Comparison of ENCODE assay signal across 13 cellular contexts in genomic region chr12:69966839-69967238, GRCh38.
DNase-seq lines count a peak whose midpoint lies in the region; ATAC-seq and TF ChIP-seq lines count a peak whose summit lies in the region.
"Had no signal": no experiment of that assay in that cellular context is flagged by ENCODE, and none has a peak within 500 bp of the region (broad histone marks: within the 10 kb centered on the region; RNA-seq: fewer than 3 reads in every experiment).

No MANE protein-coding gene starts in this region.

- peaks cover 0 to 17% of the 10 kb centered on the region in 2 donors for H3K4me1 ChIP-seq in right atrium auricular region
- H3K4me1 ChIP-seq: Caco-2 had no signal

- intact Hi-C loops in Right ventricle myocardium superior (cut with DNase I), result no loop called here

- TF ChIP-seq CTCF in right atrium auricular region (IDR thresholded peaks at IDR 0.05) (no peak), cardiac fibroblast (IDR thresholded peaks at IDR 0.05; ENCODE audit: low read depth, low read length) (no peak)

- DNase-seq in Right ventricle myocardium superior (no peak), right atrium auricular region (ENCODE audit: low spot score) (no peak), cardiac fibroblast (ENCODE audit: low read depth in 2 of 2) (peak; percentile 33 to 67), hepatic stellate cell (ENCODE audit: low spot score) (peak; percentile 7), 8988T (no peak), NCI-H446 treated with DMSO at 0.1 percent for 48 hours (lab: John Stamatoyannopoulos, UW) (no peak), middle frontal gyrus (ENCODE audit: extremely low spot score, low spot score) (no peak)
- no peak for DNase-seq in activated CD8-positive, alpha-beta memory T cell treated with anti-CD3 and anti-CD28 coated beads, Interleukin-2, amount 50 U/mL, for 4 hours
- DNase-seq: activated CD4-positive, CD25-positive, alpha-beta regulatory T cell treated with anti-CD3 and anti-CD28 coated beads, Interleukin-2, amount 50 U/mL, for 72 hours; Caco-2; OCI-M1 had no signal

- H3K27ac ChIP-seq in right atrium auricular region, result peak overlapping the region in 1 of 2 donors; percentile 64
- H3K27ac ChIP-seq: esophagus muscularis mucosa had no signal

- ATAC-seq in Right ventricle myocardium superior (ENCODE audit: poor library complexity), result peak; percentile 61

- no peaks in the 10 kb centered on the region for H3K36me3 ChIP-seq in right atrium auricular region
- H3K36me3 ChIP-seq: esophagus muscularis mucosa had no signal

- no peak overlapping the region for H3K4me3 ChIP-seq in right atrium auricular region
- no peak overlapping the region for H3K4me3 ChIP-seq in cardiac fibroblast (replicated peaks in 1 of 2; ENCODE audit: low read depth in 2 of 2, low read length in 2 of 2)
- H3K4me3 ChIP-seq: esophagus muscularis mucosa, lung had no signal

- no peaks in the 10 kb centered on the region for H3K9me3 ChIP-seq in right atrium auricular region
- H3K9me3 ChIP-seq: Caco-2, esophagus muscularis mucosa had no signal

- H3K27me3 ChIP-seq in right atrium auricular region, result no peaks in the 10 kb centered on the region
- H3K27me3 ChIP-seq: esophagus muscularis mucosa had no signal

Comparison
In these comparisons a context has a peak if more than half of its experiments do, and no peak if none do; other contexts are left out.
1. DNase-seq: peak in cardiac fibroblast (2 of 2) and hepatic stellate cell (single experiment); none in Right ventricle myocardium superior (single experiment), right atrium auricular region (single experiment), 8988T (single experiment), NCI-H446 treated with DMSO at 0.1 percent for 48 hours (single experiment), activated CD8-positive, alpha-beta memory T cell treated with anti-CD3 and anti-CD28 coated beads, Interleukin-2, amount 50 U/mL, for 4 hours (single experiment) and middle frontal gyrus (single experiment).